In the genomic region with DNA sequence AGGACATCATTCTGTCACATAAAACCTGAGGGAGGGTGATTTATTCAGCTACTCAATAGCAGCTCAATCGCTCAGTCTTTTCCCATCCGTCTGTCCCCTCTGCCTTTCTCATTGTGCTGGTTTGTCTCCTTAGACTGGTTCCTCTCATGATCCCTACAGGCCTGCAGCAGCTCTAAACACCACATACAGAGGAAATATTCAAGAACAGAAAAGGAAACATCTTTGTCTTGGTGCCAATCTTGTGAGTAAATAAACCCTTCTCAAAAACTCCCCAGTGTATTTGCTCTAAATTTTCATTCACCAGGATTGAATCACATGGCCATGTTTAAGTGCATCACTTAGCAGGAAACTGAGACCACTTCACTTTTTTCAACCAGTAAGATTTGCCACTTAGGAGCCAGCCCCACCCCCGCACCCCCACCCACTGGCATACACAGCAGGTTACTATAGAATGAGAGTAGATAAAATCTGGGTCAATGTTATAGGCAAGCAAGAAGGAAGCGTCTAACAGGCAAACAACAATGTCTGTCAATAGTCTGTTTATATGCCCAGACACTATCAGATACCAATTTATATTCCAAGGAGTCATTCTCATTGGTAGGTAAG, we compare ENCODE assay signal across 15 cellular contexts.
DNase-seq lines count a peak whose midpoint lies in the region; ATAC-seq and TF ChIP-seq lines count a peak whose summit lies in the region.
"Had no signal": no experiment of that assay in that cellular context is flagged by ENCODE, and none has a peak within 500 bp of the region (broad histone marks: within the 10 kb centered on the region; RNA-seq: fewer than 3 reads in every experiment).

No MANE protein-coding gene starts in this region.

- peaks cover 3% of the 10 kb centered on the region for H4K20me1 ChIP-seq in neural progenitor cell (ENCODE audit: low read depth)

- H3K9me3 ChIP-seq in HEK293 (ENCODE audit: control insufficient read depth, insufficient read depth, low read depth, low read length) (no peaks in the 10 kb centered on the region), neural progenitor cell (ENCODE audit: low read depth) (no peaks in the 10 kb centered on the region)

- no peak overlapping the region for H3K4me2 ChIP-seq in neural progenitor cell

- no peaks in the 10 kb centered on the region for H3F3A ChIP-seq in neural progenitor cell (ENCODE audit: low read depth)

- no peaks in the 10 kb centered on the region for H3K9me3 Mint-ChIP-seq in neural progenitor cell
- H3K9me3 Mint-ChIP-seq: activated naive CD8-positive, alpha-beta T cell treated with anti-CD3 and anti-CD28 coated beads, Interleukin-2, amount 10 ng/mL, durations not matched to agents 7 days and 5 days; brain; stimulated activated naive B cell treated with anti-CD40 and anti-IgM and Interleukin-4, amounts not matched to agents 10 μg/mL and 1 μg/mL and 100 μg/mL, for 72 hours had no signal

- no peaks in the 10 kb centered on the region for H3K27me3 ChIP-seq in neural progenitor cell

- DNase-seq in NCI-H146 treated with DMSO at 0.1 percent for 48 hours (lab: John Stamatoyannopoulos, UW; ENCODE audit: unreplicated experiment) (peak; percentile 24), NCI-H524 (lab: John Stamatoyannopoulos, UW) (peak; percentile 16 to 62), neural progenitor cell (ENCODE audit: low spot score) (peak; percentile 16), NCI-H2196 (lab: John Stamatoyannopoulos, UW; ENCODE audit: unreplicated experiment) (no peak), GDM1 (lab: John Stamatoyannopoulos, UW) (no peak)
- DNase-seq: activated CD4-positive, alpha-beta T cell treated with anti-CD3 and anti-CD28 coated beads for 36 hours; activated naive CD8-positive, alpha-beta T cell treated with anti-CD3 and anti-CD28 coated beads, Interleukin-2, amount 10 ng/mL, durations not matched to agents 7 days and 5 days; stimulated activated naive B cell treated with anti-CD40 and anti-IgM and Interleukin-4, amounts not matched to agents 10 μg/mL and 1 μg/mL and 100 μg/mL, for 72 hours; SW 1271 had no signal

- peaks cover 21% of the 10 kb centered on the region for H3K4me1 Mint-ChIP-seq in neural progenitor cell
- H3K4me1 Mint-ChIP-seq: activated CD4-positive, alpha-beta T cell treated with anti-CD3 and anti-CD28 coated beads for 36 hours; activated naive CD8-positive, alpha-beta T cell treated with anti-CD3 and anti-CD28 coated beads, Interleukin-2, amount 10 ng/mL, durations not matched to agents 7 days and 5 days; activated T-helper 17 cell treated with anti-CD3 and anti-CD28 coated beads, Interleukin-2, amount 50 U/mL, for 72 hours had no signal

- H3K27me3 Mint-ChIP-seq in neural progenitor cell (ENCODE audit: insufficient read depth, low read depth), result no peaks in the 10 kb centered on the region
- H3K27me3 Mint-ChIP-seq: activated naive CD8-positive, alpha-beta T cell treated with anti-CD3 and anti-CD28 coated beads, Interleukin-2, amount 10 ng/mL, durations not matched to agents 7 days and 5 days; brain; stimulated activated naive B cell treated with anti-CD40 and anti-IgM and Interleukin-4, amounts not matched to agents 10 μg/mL and 1 μg/mL and 100 μg/mL, for 72 hours had no signal

- H3K9ac ChIP-seq in neural progenitor cell, result no peak overlapping the region

- CTCF ChIA-PET in HEK293 (lab: Yijun Ruan, JAX), result interaction anchor here (0.7 to 0.9 kb wide), 2 partner anchors 12 to 146 kb away, joined by 3 read pairs; no protein-coding TSS in a partner anchor

- H3K4me3 Mint-ChIP-seq in neural progenitor cell, result no peak overlapping the region
- H3K4me3 Mint-ChIP-seq: activated CD4-positive, alpha-beta T cell treated with anti-CD3 and anti-CD28 coated beads for 36 hours; activated naive CD8-positive, alpha-beta T cell treated with anti-CD3 and anti-CD28 coated beads, Interleukin-2, amount 10 ng/mL, durations not matched to agents 7 days and 5 days; activated T-helper 17 cell treated with anti-CD3 and anti-CD28 coated beads, Interleukin-2, amount 50 U/mL, for 72 hours; stimulated activated naive B cell treated with anti-CD40 and anti-IgM and Interleukin-4, amounts not matched to agents 10 μg/mL and 1 μg/mL and 100 μg/mL, for 72 hours had no signal

- peaks cover 14% of the 10 kb centered on the region for H3K36me3 Mint-ChIP-seq in neural progenitor cell
- H3K36me3 Mint-ChIP-seq: activated naive CD8-positive, alpha-beta T cell treated with anti-CD3 and anti-CD28 coated beads, Interleukin-2, amount 10 ng/mL, durations not matched to agents 7 days and 5 days; stimulated activated naive B cell treated with anti-CD40 and anti-IgM and Interleukin-4, amounts not matched to agents 10 μg/mL and 1 μg/mL and 100 μg/mL, for 72 hours had no signal

- H3K4me3 ChIP-seq in HEK293 (ENCODE audit: low read depth, low read length) (no peak overlapping the region), neural progenitor cell (no peak overlapping the region)
- H3K4me3 ChIP-seq: lung had no signal

- H3K4me1 ChIP-seq in HEK293 (ENCODE audit: control insufficient read depth, insufficient read depth, low read length) (no peaks in the 10 kb centered on the region), neural progenitor cell (peaks cover 15% of the 10 kb centered on the region)

- no peak overlapping the region for H3K27ac ChIP-seq in HEK293 (ENCODE audit: extremely low read depth, low read depth, low read length)
- no peak overlapping the region for H3K27ac ChIP-seq in neural progenitor cell

- H3K36me3 ChIP-seq in HEK293 (ENCODE audit: control insufficient read depth in 2 of 2, insufficient read depth in 1 of 2, low read length in 2 of 2) (no peaks in the 10 kb centered on the region), neural progenitor cell (no peaks in the 10 kb centered on the region)

- ATAC-seq in GM21717 (IDR thresholded peaks at IDR 0.05; ENCODE audit: unreplicated experiment), result no peak
- ATAC-seq: activated CD4-positive, alpha-beta T cell treated with anti-CD3 and anti-CD28 coated beads for 36 hours; activated T-helper 17 cell treated with anti-CD3 and anti-CD28 coated beads, Interleukin-2, amount 50 U/mL, for 72 hours; sciatic nerve; stimulated activated naive B cell treated with anti-CD40 and anti-IgM and Interleukin-4, amounts not matched to agents 10 μg/mL and 1 μg/mL and 100 μg/mL, for 72 hours had no signal

- H2AFZ ChIP-seq in neural progenitor cell (replicated peaks), result no peak overlapping the region

- H3K27ac Mint-ChIP-seq in neural progenitor cell, result peak overlapping the region; percentile 2
- H3K27ac Mint-ChIP-seq: activated CD4-positive, alpha-beta T cell treated with anti-CD3 and anti-CD28 coated beads for 36 hours; activated naive CD8-positive, alpha-beta T cell treated with anti-CD3 and anti-CD28 coated beads, Interleukin-2, amount 10 ng/mL, durations not matched to agents 7 days and 5 days; activated T-helper 17 cell treated with anti-CD3 and anti-CD28 coated beads, Interleukin-2, amount 50 U/mL, for 72 hours; stimulated activated naive B cell treated with anti-CD40 and anti-IgM and Interleukin-4, amounts not matched to agents 10 μg/mL and 1 μg/mL and 100 μg/mL, for 72 hours had no signal

- TF ChIP-seq CTCF in HEK293 (tag by site-specific recombination; IDR thresholded peaks at IDR 0.05), result no peak
- TF ChIP-seq CTCF in neural progenitor cell (IDR thresholded peaks at IDR 0.05), result no peak

- POLR2A ChIA-PET in HEK293 (lab: Yijun Ruan, JAX), result no interaction called here

- H3K79me2 ChIP-seq in neural progenitor cell (ENCODE audit: low read depth), result peaks cover 16% of the 10 kb centered on the region

TF ChIP-seq in HEK293, 187 proteins besides CTCF, POLR2A, EP300 and RAD21:
- TF ChIP-seq, protein P1, sequence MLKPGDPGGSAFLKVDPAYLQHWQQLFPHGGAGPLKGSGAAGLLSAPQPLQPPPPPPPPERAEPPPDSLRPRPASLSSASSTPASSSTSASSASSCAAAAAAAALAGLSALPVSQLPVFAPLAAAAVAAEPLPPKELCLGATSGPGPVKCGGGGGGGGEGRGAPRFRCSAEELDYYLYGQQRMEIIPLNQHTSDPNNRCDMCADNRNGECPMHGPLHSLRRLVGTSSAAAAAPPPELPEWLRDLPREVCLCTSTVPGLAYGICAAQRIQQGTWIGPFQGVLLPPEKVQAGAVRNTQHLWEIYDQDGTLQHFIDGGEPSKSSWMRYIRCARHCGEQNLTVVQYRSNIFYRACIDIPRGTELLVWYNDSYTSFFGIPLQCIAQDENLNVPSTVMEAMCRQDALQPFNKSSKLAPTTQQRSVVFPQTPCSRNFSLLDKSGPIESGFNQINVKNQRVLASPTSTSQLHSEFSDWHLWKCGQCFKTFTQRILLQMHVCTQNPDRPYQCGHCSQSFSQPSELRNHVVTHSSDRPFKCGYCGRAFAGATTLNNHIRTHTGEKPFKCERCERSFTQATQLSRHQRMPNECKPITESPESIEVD (tag by site-specific recombination; IDR thresholded peaks at IDR 0.05), result 0 out of 2 replicates have a peak, but pooled peaks have one; percentile 13
- TF ChIP-seq ZNF423 (tag by site-specific recombination; IDR thresholded peaks at IDR 0.05) (no peak), ZBTB44 (tag by site-specific recombination; IDR thresholded peaks at IDR 0.05) (no peak), ZNF521 (tag by site-specific recombination; IDR thresholded peaks at IDR 0.05) (no peak)

Comparison
In these comparisons a context has a peak if more than half of its experiments do, and no peak if none do; other contexts are left out.
1. DNase-seq: peak in NCI-H146 treated with DMSO at 0.1 percent for 48 hours (single experiment), NCI-H524 (2 of 2) and neural progenitor cell (single experiment); none in NCI-H2196 (single experiment) and GDM1 (single experiment).